In the genomic region with DNA sequence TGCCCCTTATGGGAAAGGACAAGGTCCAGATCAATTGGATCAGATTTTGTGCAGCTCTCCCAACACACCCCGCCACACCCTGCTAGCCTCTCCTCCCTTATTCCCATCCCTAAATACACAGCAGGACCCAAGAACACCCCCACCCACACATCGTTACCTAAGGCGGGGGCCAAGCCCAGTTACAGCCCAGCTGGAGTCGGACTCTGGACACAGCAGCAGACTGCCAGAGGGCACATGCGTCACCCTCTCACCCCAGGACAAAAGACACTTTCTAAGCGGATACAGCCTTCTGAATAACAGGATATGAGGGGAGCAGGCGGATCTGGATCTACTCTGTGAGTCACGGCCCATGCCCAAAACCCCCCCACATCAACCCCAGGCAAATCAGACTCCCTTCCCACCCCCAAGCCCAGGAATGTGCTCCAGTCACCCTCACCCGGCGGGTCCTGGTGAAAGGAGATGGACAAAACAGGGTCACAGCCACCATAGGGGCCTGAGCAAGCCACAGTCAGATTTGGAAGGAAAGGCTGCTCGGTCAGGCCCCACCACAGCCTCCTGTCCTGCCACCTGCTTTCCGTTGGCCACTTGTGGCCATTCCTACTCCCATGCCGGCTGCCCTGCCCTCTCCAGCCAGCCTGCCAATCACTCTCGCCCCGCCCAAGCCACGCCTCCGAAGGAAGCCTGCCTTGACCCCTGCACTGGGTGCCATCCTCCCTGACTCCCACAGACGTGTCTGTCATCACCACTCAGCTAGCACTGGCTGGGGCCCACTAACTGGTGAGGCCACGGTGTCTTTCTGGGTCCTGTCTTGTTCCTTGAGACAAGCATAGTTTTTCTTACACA, we compare ENCODE assay signal across 1 cellular context.
TF ChIP-seq lines count a peak whose summit lies in the region.

No MANE protein-coding gene starts in this region.

TF ChIP-seq in K562, 482 proteins besides CTCF, POLR2A, EP300 and RAD21 (continues in another document):
- TF ChIP-seq SMARCA4 (IDR thresholded peaks at IDR 0.05) (peak; percentile 78), MYNN (IDR thresholded peaks at IDR 0.05) (0 out of 2 replicates have a peak, but pooled peaks have one; percentile 25), MYNN (CRISPR knock-in tag; IDR thresholded peaks at IDR 0.05) (no peak), KDM1A (IDR thresholded peaks at IDR 0.05) (peak; percentile 71 to 72; a peak in 2 of 4 replicates), STAT5A (IDR thresholded peaks at IDR 0.05; ENCODE audit: borderline replicate concordance, low read length) (no peak), ZNF609 (CRISPR knock-in tag; IDR thresholded peaks at IDR 0.05; ENCODE audit: borderline replicate concordance) (no peak), TAL1 (IDR thresholded peaks at IDR 0.05) (0 out of 2 replicates have a peak, but pooled peaks have one; percentile 4), FOSL1 (tag; conservative IDR thresholded peaks at IDR 0.05) (peak; percentile 64), RBM15 (IDR thresholded peaks at IDR 0.05; ENCODE audit: insufficient read depth, low read length) (no peak), ZBTB33 (CRISPR knock-in tag; IDR thresholded peaks at IDR 0.05) (0 out of 2 replicates have a peak, but pooled peaks have one; percentile 15), MTF1 (CRISPR knock-in tag; IDR thresholded peaks at IDR 0.05; ENCODE audit: borderline replicate concordance) (no peak), ZNF668 (CRISPR knock-in tag; IDR thresholded peaks at IDR 0.05) (no peak), EZH2 (IDR thresholded peaks at IDR 0.05; ENCODE audit: borderline replicate concordance, low read depth, low read length) (no peak), LEF1 (IDR thresholded peaks at IDR 0.05) (peak; percentile 74), ZBTB1 (CRISPR knock-in tag; IDR thresholded peaks at IDR 0.05; ENCODE audit: borderline replicate concordance, low read depth) (no peak; the same call in 1 of the 2 replicates), HDAC2 (IDR thresholded peaks at IDR 0.05) (0 out of 2 replicates have a peak, but pooled peaks have one; percentile 52), POLR2AphosphoS5 (IDR thresholded peaks at IDR 0.05; ENCODE audit: control insufficient read depth, insufficient read depth, low read depth, low read length) (no peak), CREM (IDR thresholded peaks at IDR 0.05; ENCODE audit: low read depth) (0 out of 2 replicates have a peak, but pooled peaks have one; percentile 30), HDAC1 (IDR thresholded peaks at IDR 0.05) (peak in 1 of 2 experiments; percentile 73; a peak in 1 of 4 replicates), ZNF740 (CRISPR knock-in tag; IDR thresholded peaks at IDR 0.05) (0 out of 2 replicates have a peak, but pooled peaks have one; percentile 11), ZNF740 (tag; IDR thresholded peaks at IDR 0.05) (no peak), JUND (IDR thresholded peaks at IDR 0.05; ENCODE audit: borderline replicate concordance, low read depth, low read length) (0 out of 2 replicates have a peak, but pooled peaks have one; percentile 5), JUND (tag; IDR thresholded peaks at IDR 0.05; ENCODE audit: borderline replicate concordance, low read depth, low read length) (no peak; the same call in 2 of the 3 replicates), ATF3 (IDR thresholded peaks at IDR 0.05) (peak; percentile 46), ATF3 (CRISPR knock-in tag; conservative IDR thresholded peaks at IDR 0.05) (no peak), NFIC (IDR thresholded peaks at IDR 0.05) (0 out of 2 replicates have a peak, but pooled peaks have one; percentile 12), SIRT6 (IDR thresholded peaks at IDR 0.05; ENCODE audit: low read depth, low read length) (no peak), NRF1 (conservative IDR thresholded peaks at IDR 0.05 in 1 of 2, IDR thresholded peaks at IDR 0.05 in 1 of 2) (peak; percentile 6 to 39; a peak in 2 of 4 replicates), GATAD2A (IDR thresholded peaks at IDR 0.05) (0 out of 2 replicates have a peak, but pooled peaks have one; percentile 21), ARHGAP35 (IDR thresholded peaks at IDR 0.05; ENCODE audit: partially characterized antibody) (no peak), CXXC5 (CRISPR knock-in tag; IDR thresholded peaks at IDR 0.05) (peak; percentile 27; the same call in 1 of the 2 replicates)
- TF ChIP-seq, protein P1, sequence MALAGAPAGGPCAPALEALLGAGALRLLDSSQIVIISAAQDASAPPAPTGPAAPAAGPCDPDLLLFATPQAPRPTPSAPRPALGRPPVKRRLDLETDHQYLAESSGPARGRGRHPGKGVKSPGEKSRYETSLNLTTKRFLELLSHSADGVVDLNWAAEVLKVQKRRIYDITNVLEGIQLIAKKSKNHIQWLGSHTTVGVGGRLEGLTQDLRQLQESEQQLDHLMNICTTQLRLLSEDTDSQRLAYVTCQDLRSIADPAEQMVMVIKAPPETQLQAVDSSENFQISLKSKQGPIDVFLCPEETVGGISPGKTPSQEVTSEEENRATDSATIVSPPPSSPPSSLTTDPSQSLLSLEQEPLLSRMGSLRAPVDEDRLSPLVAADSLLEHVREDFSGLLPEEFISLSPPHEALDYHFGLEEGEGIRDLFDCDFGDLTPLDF (CRISPR knock-in tag; IDR thresholded peaks at IDR 0.05): no peak
- TF ChIP-seq, protein P2, sequence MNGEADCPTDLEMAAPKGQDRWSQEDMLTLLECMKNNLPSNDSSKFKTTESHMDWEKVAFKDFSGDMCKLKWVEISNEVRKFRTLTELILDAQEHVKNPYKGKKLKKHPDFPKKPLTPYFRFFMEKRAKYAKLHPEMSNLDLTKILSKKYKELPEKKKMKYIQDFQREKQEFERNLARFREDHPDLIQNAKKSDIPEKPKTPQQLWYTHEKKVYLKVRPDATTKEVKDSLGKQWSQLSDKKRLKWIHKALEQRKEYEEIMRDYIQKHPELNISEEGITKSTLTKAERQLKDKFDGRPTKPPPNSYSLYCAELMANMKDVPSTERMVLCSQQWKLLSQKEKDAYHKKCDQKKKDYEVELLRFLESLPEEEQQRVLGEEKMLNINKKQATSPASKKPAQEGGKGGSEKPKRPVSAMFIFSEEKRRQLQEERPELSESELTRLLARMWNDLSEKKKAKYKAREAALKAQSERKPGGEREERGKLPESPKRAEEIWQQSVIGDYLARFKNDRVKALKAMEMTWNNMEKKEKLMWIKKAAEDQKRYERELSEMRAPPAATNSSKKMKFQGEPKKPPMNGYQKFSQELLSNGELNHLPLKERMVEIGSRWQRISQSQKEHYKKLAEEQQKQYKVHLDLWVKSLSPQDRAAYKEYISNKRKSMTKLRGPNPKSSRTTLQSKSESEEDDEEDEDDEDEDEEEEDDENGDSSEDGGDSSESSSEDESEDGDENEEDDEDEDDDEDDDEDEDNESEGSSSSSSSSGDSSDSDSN (IDR thresholded peaks at IDR 0.05; ENCODE audit: borderline replicate concordance in 1 of 2, low read depth in 2 of 2, low read length in 2 of 2): no peak
- TF ChIP-seq, protein P3, sequence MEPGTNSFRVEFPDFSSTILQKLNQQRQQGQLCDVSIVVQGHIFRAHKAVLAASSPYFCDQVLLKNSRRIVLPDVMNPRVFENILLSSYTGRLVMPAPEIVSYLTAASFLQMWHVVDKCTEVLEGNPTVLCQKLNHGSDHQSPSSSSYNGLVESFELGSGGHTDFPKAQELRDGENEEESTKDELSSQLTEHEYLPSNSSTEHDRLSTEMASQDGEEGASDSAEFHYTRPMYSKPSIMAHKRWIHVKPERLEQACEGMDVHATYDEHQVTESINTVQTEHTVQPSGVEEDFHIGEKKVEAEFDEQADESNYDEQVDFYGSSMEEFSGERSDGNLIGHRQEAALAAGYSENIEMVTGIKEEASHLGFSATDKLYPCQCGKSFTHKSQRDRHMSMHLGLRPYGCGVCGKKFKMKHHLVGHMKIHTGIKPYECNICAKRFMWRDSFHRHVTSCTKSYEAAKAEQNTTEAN (CRISPR knock-in tag; IDR thresholded peaks at IDR 0.05): no peak
- TF ChIP-seq, protein P4, sequence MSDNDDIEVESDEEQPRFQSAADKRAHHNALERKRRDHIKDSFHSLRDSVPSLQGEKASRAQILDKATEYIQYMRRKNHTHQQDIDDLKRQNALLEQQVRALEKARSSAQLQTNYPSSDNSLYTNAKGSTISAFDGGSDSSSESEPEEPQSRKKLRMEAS (CRISPR knock-in tag; IDR thresholded peaks at IDR 0.05): peak; percentile 89
- TF ChIP-seq, protein P5, sequence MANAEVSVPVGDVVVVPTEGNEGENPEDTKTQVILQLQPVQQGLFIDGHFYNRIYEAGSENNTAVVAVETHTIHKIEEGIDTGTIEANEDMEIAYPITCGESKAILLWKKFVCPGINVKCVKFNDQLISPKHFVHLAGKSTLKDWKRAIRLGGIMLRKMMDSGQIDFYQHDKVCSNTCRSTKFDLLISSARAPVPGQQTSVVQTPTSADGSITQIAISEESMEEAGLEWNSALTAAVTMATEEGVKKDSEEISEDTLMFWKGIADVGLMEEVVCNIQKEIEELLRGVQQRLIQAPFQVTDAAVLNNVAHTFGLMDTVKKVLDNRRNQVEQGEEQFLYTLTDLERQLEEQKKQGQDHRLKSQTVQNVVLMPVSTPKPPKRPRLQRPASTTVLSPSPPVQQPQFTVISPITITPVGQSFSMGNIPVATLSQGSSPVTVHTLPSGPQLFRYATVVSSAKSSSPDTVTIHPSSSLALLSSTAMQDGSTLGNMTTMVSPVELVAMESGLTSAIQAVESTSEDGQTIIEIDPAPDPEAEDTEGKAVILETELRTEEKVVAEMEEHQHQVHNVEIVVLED (CRISPR knock-in tag; IDR thresholded peaks at IDR 0.05): peak; percentile 62
- TF ChIP-seq, protein P6, sequence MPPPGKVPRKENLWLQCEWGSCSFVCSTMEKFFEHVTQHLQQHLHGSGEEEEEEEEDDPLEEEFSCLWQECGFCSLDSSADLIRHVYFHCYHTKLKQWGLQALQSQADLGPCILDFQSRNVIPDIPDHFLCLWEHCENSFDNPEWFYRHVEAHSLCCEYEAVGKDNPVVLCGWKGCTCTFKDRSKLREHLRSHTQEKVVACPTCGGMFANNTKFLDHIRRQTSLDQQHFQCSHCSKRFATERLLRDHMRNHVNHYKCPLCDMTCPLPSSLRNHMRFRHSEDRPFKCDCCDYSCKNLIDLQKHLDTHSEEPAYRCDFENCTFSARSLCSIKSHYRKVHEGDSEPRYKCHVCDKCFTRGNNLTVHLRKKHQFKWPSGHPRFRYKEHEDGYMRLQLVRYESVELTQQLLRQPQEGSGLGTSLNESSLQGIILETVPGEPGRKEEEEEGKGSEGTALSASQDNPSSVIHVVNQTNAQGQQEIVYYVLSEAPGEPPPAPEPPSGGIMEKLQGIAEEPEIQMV (tag; conservative IDR thresholded peaks at IDR 0.05; ENCODE audit: low read depth): no peak
